Comparison of ENCODE assay signal across 8 cellular contexts in genomic region chr17:39863918-39864746, GRCh38. TPM values are rescaled to one million over a fixed set of nuclear protein-coding genes. Genes with fewer than 3 reads are reported as not detected.
DNase-seq lines count a peak whose midpoint lies in the region; ATAC-seq and TF ChIP-seq lines count a peak whose summit lies in the region.

Gene IKZF3 (minus strand): TSS chr17:39864312. CDS start chr17:39864126, 186 bp downstream.

- H3K27me3 ChIP-seq in NT2/D1 (ENCODE audit: insufficient read depth, insufficient read length): peaks cover 60% of the 10 kb centered on the region

- no peaks in the 10 kb centered on the region for H3K36me3 ChIP-seq in NT2/D1 (ENCODE audit: insufficient read depth, insufficient read length, low read length)

- no peaks in the 10 kb centered on the region for H3K9me3 Mint-ChIP-seq in activated T-cell treated with anti-CD3 and anti-CD28 coated beads, Interleukin-2, amount 50 U/mL, for 4 hours

- peaks cover 3% of the 10 kb centered on the region for H3K36me3 Mint-ChIP-seq in activated T-cell treated with anti-CD3 and anti-CD28 coated beads, Interleukin-2, amount 50 U/mL, for 4 hours (ENCODE audit: insufficient read depth)

- peaks cover 16% of the 10 kb centered on the region for H3K9me3 ChIP-seq in NT2/D1 (ENCODE audit: insufficient read depth, low read length)

- H3K27me3 Mint-ChIP-seq in activated T-cell treated with anti-CD3 and anti-CD28 coated beads, Interleukin-2, amount 50 U/mL, for 4 hours (ENCODE audit: low read depth): no peaks in the 10 kb centered on the region

- peak; percentile 51 for DNase-seq in NT2/D1 (ENCODE audit: low read depth, low spot score)
- DNase-seq in activated T-cell treated with anti-CD3 and anti-CD28 coated beads, Interleukin-2, amount 50 U/mL, for 4 hours: peak; percentile 81
- peak; percentile 71 for DNase-seq in germinal center (ENCODE audit: low spot score)
- peak; percentile 78 for DNase-seq in retina
- no peak for DNase-seq in T1000 (lab: John Stamatoyannopoulos, UW)
- no peak for DNase-seq in midbrain (lab: John Stamatoyannopoulos, UW)

- peak within 1 kb of the TSS; percentile 9 for H3K9ac ChIP-seq in NT2/D1 (ENCODE audit: insufficient read length, low read depth)

- H3K4me1 ChIP-seq in NT2/D1 (ENCODE audit: insufficient read depth, insufficient read length): no peaks in the 10 kb centered on the region

- peak; percentile 36; the same call in 1 of the 2 replicates for TF ChIP-seq CTCF in GM12874 (IDR thresholded peaks at IDR 0.05; ENCODE audit: insufficient read depth, low read depth, low read length)

- H3K4me3 ChIP-seq in NT2/D1 (ENCODE audit: insufficient read length, low read depth): no peak within 1 kb of the TSS

- H3K4me3 Mint-ChIP-seq in activated T-cell treated with anti-CD3 and anti-CD28 coated beads, Interleukin-2, amount 50 U/mL, for 4 hours: peak within 1 kb of the TSS; percentile 88

- peaks cover 65% of the 10 kb centered on the region for H3K4me1 Mint-ChIP-seq in activated T-cell treated with anti-CD3 and anti-CD28 coated beads, Interleukin-2, amount 50 U/mL, for 4 hours (ENCODE audit: low read depth)

- peak; percentile 21 for ATAC-seq in HG02973 (IDR thresholded peaks at IDR 0.05; ENCODE audit: unreplicated experiment)
- peak; percentile 70 to 73 for ATAC-seq in activated T-cell treated with anti-CD3 and anti-CD28 coated beads, Interleukin-2, amount 50 U/mL, for 4 hours

RNA-seq across cellular contexts. Expression of gene IKZF3, which starts in this region (rescaled TPM):
- total RNA-seq in activated T-cell treated with anti-CD3 and anti-CD28 coated beads, Interleukin-2, amount 50 U/mL, for 4 hours: 100 to 1,000 TPM in 1 of 3 donors, 10 to 100 TPM in 2; 82.3 to 106 (median 91.6) TPM

Comparison
In these comparisons a context has a peak if more than half of its experiments do, and no peak if none do; other contexts are left out.
1. DNase-seq: peak in NT2/D1 (single experiment), activated T-cell treated with anti-CD3 and anti-CD28 coated beads, Interleukin-2, amount 50 U/mL, for 4 hours (single experiment), germinal center (single experiment) and retina (single experiment); none in T1000 (single experiment) and midbrain (single experiment).